In the genomic region with DNA sequence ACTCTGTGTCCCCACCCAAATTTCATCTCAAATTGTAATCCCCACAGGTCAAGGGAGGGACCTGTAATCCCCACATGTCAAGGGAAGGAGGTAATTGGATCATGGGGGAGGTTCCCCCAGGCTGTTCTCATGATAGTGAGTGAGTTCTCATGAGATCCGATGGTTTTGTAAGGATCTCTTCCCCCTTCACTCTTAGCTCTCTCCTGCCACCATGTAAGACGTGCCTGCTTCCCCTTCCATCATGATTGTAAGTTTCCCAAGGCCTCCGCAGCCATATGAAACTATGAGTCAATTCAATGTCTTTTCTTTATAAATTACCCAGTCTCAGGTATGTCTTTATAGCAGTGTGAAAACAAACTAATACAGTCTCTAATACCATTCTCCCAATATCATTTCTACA, we compare ENCODE assay signal across 1 cellular context.
A peak's percentile ranks its signal among the peaks of the same experiment; 100 is the strongest.
TF ChIP-seq lines count a peak whose summit lies in the region.

No MANE protein-coding gene starts in this region.

TF ChIP-seq in K562, 482 proteins besides CTCF, POLR2A, EP300 and RAD21:
- 0 out of 4 replicates have a peak, but pooled peaks of 1 of the 2 experiments have one; percentile 20 for TF ChIP-seq TRIM24 (IDR thresholded peaks at IDR 0.05)
- peak; percentile 72 for TF ChIP-seq ZFP36 (IDR thresholded peaks at IDR 0.05; ENCODE audit: low read depth, low read length, partially characterized antibody)
